Comparison of ENCODE assay signal across 19 cellular contexts in the genomic region with DNA sequence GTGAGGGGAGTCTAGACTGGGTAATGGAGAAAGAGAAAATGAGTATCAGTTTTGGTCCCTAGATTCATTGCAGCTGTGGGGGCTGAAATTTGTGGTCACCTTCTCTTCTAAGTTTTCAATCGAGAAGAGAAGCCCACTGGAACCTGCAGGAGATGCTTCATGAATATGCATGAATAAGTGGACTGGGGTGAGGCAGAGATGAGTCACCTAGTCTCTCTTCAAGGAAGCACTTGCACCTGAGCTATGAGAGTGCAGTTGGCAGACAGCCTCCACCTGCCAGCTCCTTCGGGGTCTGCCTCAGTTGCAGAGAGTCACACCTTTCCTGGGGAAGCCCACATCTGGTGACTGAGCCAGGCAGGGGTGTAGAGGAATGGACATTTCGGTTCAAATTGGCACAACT.
DNase-seq lines count a peak whose midpoint lies in the region; ATAC-seq and TF ChIP-seq lines count a peak whose summit lies in the region.
"Had no signal": no experiment of that assay in that cellular context is flagged by ENCODE, and none has a peak within 500 bp of the region (broad histone marks: within the 10 kb centered on the region; RNA-seq: fewer than 3 reads in every experiment).

No MANE protein-coding gene starts in this region.

- peaks cover 41% of the 10 kb centered on the region for H3K27me3 Mint-ChIP-seq in Calu3 (ENCODE audit: unreplicated experiment)

- no peak overlapping the region for H3K27ac ChIP-seq in OCI-LY3 (ENCODE audit: low read length)
- H3K27ac ChIP-seq: C4-2B, HL-60, neutrophil, spleen had no signal

- peaks cover 37% of the 10 kb centered on the region for H3K4me1 ChIP-seq in OCI-LY3 (ENCODE audit: low read length)

- no peaks in the 10 kb centered on the region for H3K9me3 Mint-ChIP-seq in Calu3 (ENCODE audit: low read depth, unreplicated experiment)

- H3K4me3 ChIP-seq in OCI-LY3 (ENCODE audit: low read length) (no peak overlapping the region), fibroblast of mammary gland (ENCODE audit: control insufficient read depth, low read depth, low read length) (no peak overlapping the region)
- H3K4me3 ChIP-seq: spleen, uterus had no signal

- H3K9ac ChIP-seq in OCI-LY3 (ENCODE audit: low read length), result no peak overlapping the region

- H3K4me1 Mint-ChIP-seq in Calu3 (ENCODE audit: low read depth, unreplicated experiment), result no peaks in the 10 kb centered on the region

- no peak for ATAC-seq in HG03135 (IDR thresholded peaks at IDR 0.05; ENCODE audit: unreplicated experiment)
- no peak for ATAC-seq in left ventricle myocardium superior
- ATAC-seq: left lobe of liver had no signal

- CTCF ChIA-PET in Calu3 (lab: Charles Lee), result no interaction called here

- no peak overlapping the region for H3K4me3 Mint-ChIP-seq in Calu3 (ENCODE audit: low read depth, unreplicated experiment)

- DNase-seq in Calu3, result peak; percentile 10
- peak; percentile 42 for DNase-seq in GM20000 (ENCODE audit: low spot score)
- peak; percentile 26 for DNase-seq in fibroblast of mammary gland (ENCODE audit: low read depth)
- no peak for DNase-seq in T-helper 9 cell
- DNase-seq in putamen (ENCODE audit: low spot score), result no peak
- DNase-seq in left ventricle myocardium superior, result no peak
- DNase-seq: ACHN; activated CD4-positive, alpha-beta T cell treated with anti-CD3 and anti-CD28 coated beads for 4 hours; DMS153; NCI-H1930; NCI-H446 treated with DMSO at 0.1 percent for 48 hours; spleen; uterus had no signal

- H3K27ac Mint-ChIP-seq in Calu3 (ENCODE audit: unreplicated experiment), result no peak overlapping the region

- no peaks in the 10 kb centered on the region for H3K36me3 ChIP-seq in OCI-LY3 (replicated peaks; ENCODE audit: low read depth, low read length)
- H3K36me3 ChIP-seq: neutrophil, uterus had no signal

- no peaks in the 10 kb centered on the region for H3K9me3 ChIP-seq in OCI-LY3 (ENCODE audit: insufficient read depth, low read length)
- H3K9me3 ChIP-seq: neutrophil, spleen, uterus had no signal

- intact Hi-C loops in Calu3 (cut with micrococcal nuclease; ENCODE audit: unreplicated experiment) (no loop called here), left ventricle myocardium superior (cut with micrococcal nuclease) (no loop called here)

- H2AFZ ChIP-seq in OCI-LY3 (ENCODE audit: low read depth, low read length), result no peak overlapping the region

- TF ChIP-seq CTCF in Calu3 (IDR thresholded peaks at IDR 0.05; ENCODE audit: unreplicated experiment) (no peak), GM20000 (IDR thresholded peaks at IDR 0.05; ENCODE audit: extremely low read depth, missing control alignments) (no peak), OCI-LY3 (IDR thresholded peaks at IDR 0.05; ENCODE audit: low read depth, low read length) (no peak), fibroblast of mammary gland (conservative IDR thresholded peaks at IDR 0.05; ENCODE audit: control insufficient read depth, insufficient read depth, low read depth, low read length) (no peak)

- peaks cover 12% of the 10 kb centered on the region; the same call in 1 of the 2 replicates for H3K27me3 ChIP-seq in OCI-LY3 (ENCODE audit: low read depth, low read length)
- H3K27me3 ChIP-seq: neutrophil, spleen, uterus had no signal

- no peaks in the 10 kb centered on the region for H3K79me2 ChIP-seq in OCI-LY3 (ENCODE audit: low read length)

- no TSS peak for BruUV-seq in Calu3 (replicated peaks; lab: Mats Ljungman, UMichigan)

- no peaks in the 10 kb centered on the region for H3K36me3 Mint-ChIP-seq in Calu3 (ENCODE audit: insufficient read depth, unreplicated experiment)

- H4K20me1 ChIP-seq in OCI-LY3 (ENCODE audit: insufficient read depth, low read length), result no peaks in the 10 kb centered on the region

- peak overlapping the region; percentile 29 for H3K4me2 ChIP-seq in OCI-LY3 (ENCODE audit: low read length)

Comparison
In these comparisons a context has a peak if more than half of its experiments do, and no peak if none do; other contexts are left out.
1. DNase-seq: peak in Calu3 (single experiment), GM20000 (single experiment) and fibroblast of mammary gland (single experiment); none in T-helper 9 cell (single experiment), putamen (single experiment) and left ventricle myocardium superior (single experiment).